In the genomic region with DNA sequence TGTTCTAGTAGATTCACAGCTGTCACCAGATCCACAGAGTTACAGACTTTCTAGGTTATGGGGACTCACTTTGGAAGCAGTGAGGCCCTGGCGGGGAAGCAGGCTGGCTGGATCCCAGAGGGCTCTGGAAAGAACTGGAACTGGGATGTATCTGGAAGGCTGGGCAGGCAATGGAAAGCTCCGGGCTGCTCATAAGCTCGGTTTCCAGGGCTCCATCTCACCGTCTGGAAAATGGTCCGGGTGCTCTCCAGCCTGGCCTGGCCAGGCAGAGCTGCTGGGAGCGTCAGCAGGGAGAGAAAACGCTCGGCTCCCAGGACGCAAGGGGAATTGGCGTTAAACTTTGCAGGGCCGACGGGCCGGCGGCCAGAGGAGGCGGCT, we compare ENCODE assay signal across 11 cellular contexts. TPM values are rescaled to one million over a fixed set of nuclear protein-coding genes. Genes with fewer than 3 reads are reported as not detected.
DNase-seq lines count a peak whose midpoint lies in the region; ATAC-seq lines count a peak whose summit lies in the region.
"Had no signal": no experiment of that assay in that cellular context is flagged by ENCODE, and none has a peak within 500 bp of the region (broad histone marks: within the 10 kb centered on the region; RNA-seq: fewer than 3 reads in every experiment).

No MANE protein-coding gene starts in this region.

- DNase-seq in COR-L47 (lab: John Stamatoyannopoulos, UW): peak; percentile 11
- DNase-seq in NCI-H446 treated with DMSO at 0.1 percent for 48 hours (lab: John Stamatoyannopoulos, UW): peak; percentile 84
- DNase-seq in left ventricle myocardium superior: peak; percentile 31
- peak; percentile 23 for DNase-seq in pons (ENCODE audit: low spot score)
- DNase-seq in HPDE6-E6E7 (ENCODE audit: extremely low spot score): no peak
- DNase-seq in ecto neural progenitor cell (ENCODE audit: low spot score): no peak
- DNase-seq: EL, NCI-H187 treated with DMSO at 0.1 percent for 48 hours had no signal

- ATAC-seq in left ventricle myocardium superior (peak; percentile 65), GM19463 (IDR thresholded peaks at IDR 0.05; ENCODE audit: unreplicated experiment) (no peak), GM21515 (IDR thresholded peaks at IDR 0.05; ENCODE audit: unreplicated experiment) (no peak)

- intact Hi-C loops in left ventricle myocardium superior (cut with micrococcal nuclease): no loop called here

RNA-seq across cellular contexts. Expression of a gene that starts 0.3 kb away (rescaled TPM):
- 0.37 TPM for total RNA-seq in left ventricle myocardium superior
- total RNA-seq: kidney epithelial cell had no signal

Comparison
In these comparisons a context has a peak if more than half of its experiments do, and no peak if none do; other contexts are left out.
1. DNase-seq: peak in COR-L47 (single experiment), NCI-H446 treated with DMSO at 0.1 percent for 48 hours (single experiment), left ventricle myocardium superior (single experiment) and pons (single experiment); none in HPDE6-E6E7 (single experiment) and ecto neural progenitor cell (single experiment).